ENCODE assay signal across 18 cellular contexts in the genomic region with DNA sequence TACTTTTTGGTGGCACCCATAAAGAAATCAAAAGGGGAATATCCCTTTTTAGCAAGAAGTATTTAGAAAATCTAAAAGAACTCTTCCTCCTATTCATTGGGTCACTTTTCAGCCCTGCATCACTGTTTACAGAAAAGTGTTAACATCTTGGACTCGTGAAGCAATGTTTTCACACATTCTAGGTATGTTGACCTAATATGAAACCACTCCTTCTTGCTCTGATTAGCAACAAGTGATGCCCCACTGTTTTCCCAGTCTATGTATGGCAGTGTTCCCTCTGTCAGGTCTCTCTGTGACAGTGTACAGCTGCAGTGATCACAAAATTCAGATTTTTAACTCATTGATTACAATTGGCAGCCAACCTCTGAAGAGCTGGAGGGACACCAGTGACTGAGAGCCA.
DNase-seq lines count a peak whose midpoint lies in the region; TF ChIP-seq lines count a peak whose summit lies in the region.
"Had no signal": no experiment of that assay in that cellular context is flagged by ENCODE, and none has a peak within 500 bp of the region (broad histone marks: within the 10 kb centered on the region; RNA-seq: fewer than 3 reads in every experiment).

No MANE protein-coding gene starts in this region.

- H3K4me3 Mint-ChIP-seq in progenitor cell of endocrine pancreas (ENCODE audit: low read depth) = no peak overlapping the region
- H3K4me3 Mint-ChIP-seq in activated T-cell treated with anti-CD3 and anti-CD28 coated beads, Interleukin-2, amount 50 U/mL, for 24 hours = no peak overlapping the region
- H3K4me3 Mint-ChIP-seq: activated CD4-positive, alpha-beta T cell treated with anti-CD3 and anti-CD28 coated beads, Interleukin-2, amount 10 ng/mL, durations not matched to agents 24 days and 14 days; B cell; T-cell had no signal

- no peaks in the 10 kb centered on the region for H3K36me3 Mint-ChIP-seq in progenitor cell of endocrine pancreas (ENCODE audit: insufficient read depth)
- no peaks in the 10 kb centered on the region for H3K36me3 Mint-ChIP-seq in activated T-cell treated with anti-CD3 and anti-CD28 coated beads, Interleukin-2, amount 50 U/mL, for 24 hours (ENCODE audit: low read depth)

- H3K9me3 Mint-ChIP-seq in progenitor cell of endocrine pancreas (ENCODE audit: low read depth) = no peaks in the 10 kb centered on the region
- no peaks in the 10 kb centered on the region for H3K9me3 Mint-ChIP-seq in activated T-cell treated with anti-CD3 and anti-CD28 coated beads, Interleukin-2, amount 50 U/mL, for 24 hours
- H3K9me3 Mint-ChIP-seq: activated CD4-positive, alpha-beta T cell treated with anti-CD3 and anti-CD28 coated beads, Interleukin-2, amount 10 ng/mL, durations not matched to agents 24 days and 14 days; T-cell had no signal

- H3K27ac Mint-ChIP-seq in progenitor cell of endocrine pancreas = peak overlapping the region; percentile 86
- no peak overlapping the region for H3K27ac Mint-ChIP-seq in activated T-cell treated with anti-CD3 and anti-CD28 coated beads, Interleukin-2, amount 50 U/mL, for 24 hours
- H3K27ac Mint-ChIP-seq: activated CD4-positive, alpha-beta T cell treated with anti-CD3 and anti-CD28 coated beads, Interleukin-2, amount 10 ng/mL, durations not matched to agents 24 days and 14 days; B cell; T-cell had no signal

- no peaks in the 10 kb centered on the region for H3K27me3 Mint-ChIP-seq in progenitor cell of endocrine pancreas
- no peaks in the 10 kb centered on the region for H3K27me3 Mint-ChIP-seq in activated T-cell treated with anti-CD3 and anti-CD28 coated beads, Interleukin-2, amount 50 U/mL, for 24 hours
- H3K27me3 Mint-ChIP-seq: activated CD4-positive, alpha-beta T cell treated with anti-CD3 and anti-CD28 coated beads, Interleukin-2, amount 10 ng/mL, durations not matched to agents 24 days and 14 days; B cell; T-cell had no signal

- peaks cover 36% of the 10 kb centered on the region for H3K4me1 Mint-ChIP-seq in progenitor cell of endocrine pancreas (ENCODE audit: low read depth)
- H3K4me1 Mint-ChIP-seq in activated T-cell treated with anti-CD3 and anti-CD28 coated beads, Interleukin-2, amount 50 U/mL, for 24 hours (ENCODE audit: low read depth) = peaks cover 6% of the 10 kb centered on the region
- H3K4me1 Mint-ChIP-seq: B cell had no signal

- TF ChIP-seq CTCF in choroid plexus epithelial cell (conservative IDR thresholded peaks at IDR 0.05; ENCODE audit: low read depth, low read length) (no peak), progenitor cell of endocrine pancreas (IDR thresholded peaks at IDR 0.05; ENCODE audit: unreplicated experiment) (no peak)

- DNase-seq in DMS79 (lab: John Stamatoyannopoulos, UW) = peak; percentile 27
- DNase-seq in NCI-H2029 treated with DMSO at 0.1 percent for 48 hours (lab: John Stamatoyannopoulos, UW) = peak; percentile 55
- peak; percentile 17 for DNase-seq in choroid plexus epithelial cell (ENCODE audit: low read depth)
- DNase-seq in progenitor cell of endocrine pancreas (ENCODE audit: low spot score, unreplicated experiment) = no peak
- DNase-seq in HUDEP-2 (lab: John Stamatoyannopoulos, UW; ENCODE audit: unreplicated experiment in 76 of 76) = no peak
- DNase-seq in activated T-cell treated with anti-CD3 and anti-CD28 coated beads, Interleukin-2, amount 50 U/mL, for 24 hours = no peak
- DNase-seq in NCI-H1694 treated with DMSO at 0.1 percent for 48 hours (lab: John Stamatoyannopoulos, UW) = no peak
- DNase-seq: activated CD4-positive, alpha-beta T cell treated with anti-CD3 and anti-CD28 coated beads, Interleukin-2, amount 10 ng/mL, durations not matched to agents 24 days and 14 days; amniotic stem cell; central memory CD4-positive, alpha-beta T cell; effector CD4-positive, alpha-beta T cell; left ventricle myocardium inferior; NCI-H446 treated with DMSO at 0.1 percent for 48 hours; Right ventricle myocardium superior; stimulated activated naive CD4-positive, alpha-beta T cell treated with Interleukin-2 at 50 U/mL for 16 hours; T-cell; transverse colon had no signal

- no peak overlapping the region for H3K4me3 ChIP-seq in choroid plexus epithelial cell (ENCODE audit: low read depth, low read length)
- H3K4me3 ChIP-seq: left ventricle myocardium inferior, transverse colon had no signal

Comparison
In these comparisons a context has a peak if more than half of its experiments do, and no peak if none do; other contexts are left out.
1. DNase-seq: peak in DMS79 (single experiment), NCI-H2029 treated with DMSO at 0.1 percent for 48 hours (single experiment) and choroid plexus epithelial cell (single experiment); none in progenitor cell of endocrine pancreas (single experiment), HUDEP-2 (0 of 76), activated T-cell treated with anti-CD3 and anti-CD28 coated beads, Interleukin-2, amount 50 U/mL, for 24 hours (single experiment) and NCI-H1694 treated with DMSO at 0.1 percent for 48 hours (single experiment).